ENCODE assay signal across 18 cellular contexts in genomic region chr10:122056431-122057094, GRCh38.
A peak's percentile ranks its signal among the peaks of the same experiment; 100 is the strongest.
DNase-seq lines count a peak whose midpoint lies in the region; ATAC-seq, FAIRE-seq and TF ChIP-seq lines count a peak whose summit lies in the region.
"Had no signal": no experiment of that assay in that cellular context is flagged by ENCODE, and none has a peak within 500 bp of the region (broad histone marks: within the 10 kb centered on the region; RNA-seq: fewer than 3 reads in every experiment).

No MANE protein-coding gene starts in this region.

- H3K4me3 ChIP-seq in A549, result no peak overlapping the region
- H3K4me3 ChIP-seq in epithelial cell of esophagus (ENCODE audit: low read length), result no peak overlapping the region
- H3K4me3 ChIP-seq: adrenal gland, HAP-1, heart left ventricle had no signal

- no peak for FAIRE-seq in A549 (lab: Jason Lieb, UNC)
- no peak for FAIRE-seq in RCC 7860 (lab: Jason Lieb, UNC)

- CTCF ChIA-PET in A549 (lab: Yijun Ruan, JAX), result interaction anchor here (0.9 to 3.7 kb wide), 8 partner anchors 13 to 509 kb away, joined by 3 to 33 read pairs (median 5); no protein-coding TSS in a partner anchor

- TF ChIP-seq RAD21 in A549 (conservative IDR thresholded peaks at IDR 0.05 in 1 of 2, IDR thresholded peaks at IDR 0.05 in 1 of 2), result no peak

- intact Hi-C loops in posterior vena cava (cut with DNase I), result no loop called here

- no peaks in the 10 kb centered on the region for H3K9me3 ChIP-seq in A549
- H3K9me3 ChIP-seq: adrenal gland, HAP-1, heart left ventricle had no signal

- ATAC-seq in A549, result peak; percentile 37 to 43; a peak in 5 of 6 replicates
- ATAC-seq in HG02588 (IDR thresholded peaks at IDR 0.05; ENCODE audit: unreplicated experiment), result no peak
- ATAC-seq: heart left ventricle, right cardiac atrium, Right ventricle myocardium inferior had no signal

- POLR2A ChIA-PET in A549 (lab: Yijun Ruan, JAX), result interaction anchor here (1.4 kb wide), 1 partner anchor 56 kb away, joined by 5 read pairs; no protein-coding TSS in a partner anchor

- TF ChIP-seq CTCF in A549 (IDR thresholded peaks at IDR 0.05), result no peak
- TF ChIP-seq CTCF in epithelial cell of esophagus (IDR thresholded peaks at IDR 0.05; ENCODE audit: insufficient read depth, low read depth, low read length, missing control alignments), result no peak

- no peak for TF ChIP-seq POLR2A in A549 (IDR thresholded peaks at IDR 0.05; ENCODE audit: low read length)

- peak overlapping the region; percentile 82 for H3K27ac ChIP-seq in A549
- H3K27ac ChIP-seq: adrenal gland had no signal

- TF ChIP-seq EP300 in A549 (IDR thresholded peaks at IDR 0.05), result no peak

- DNase-seq in A549 (ENCODE audit: low read depth in 1 of 2, low spot score in 1 of 2) (peak in 1 of 2 experiments; percentile 89), LoVo (ENCODE audit: low spot score) (peak; percentile 84), epithelial cell of esophagus (ENCODE audit: low read depth) (peak; percentile 84), posterior vena cava (ENCODE audit: low spot score) (peak; percentile 55), hypothalamus (lab: John Stamatoyannopoulos, UW) (no peak), RCC 7860 (ENCODE audit: low spot score) (no peak)
- no peak for DNase-seq in stimulated activated naive CD4-positive, alpha-beta T cell (lab: John Stamatoyannopoulos, UW)
- DNase-seq: activated CD4-positive, alpha-beta T cell treated with anti-CD3 and anti-CD28 coated beads for 48 hours; activated T-cell treated with anti-CD3 and anti-CD28 coated beads, Interleukin-2, amount 50 U/mL, for 1 hour; heart left ventricle; NCI-H2081; nephron progenitor cell; stimulated activated CD4-positive, alpha-beta T cell treated with anti-CD3 and anti-CD28 coated beads, Interleukin-4, amount 100 ng/mL, for 4 hours had no signal

- peak overlapping the region; percentile 50; the same call in 2 of the 3 replicates for H3K4me2 ChIP-seq in A549

- peaks cover 47% of the 10 kb centered on the region for H3K4me1 ChIP-seq in A549
- H3K4me1 ChIP-seq: HAP-1 had no signal

- 54% methylated on average over 5 of the region's 8 CpGs for WGBS in A549 (ENCODE audit: missing lambda C conversion rate)

TF ChIP-seq in A549, 52 proteins besides CTCF, POLR2A, EP300 and RAD21:
- TF ChIP-seq CHD4 (IDR thresholded peaks at IDR 0.05; ENCODE audit: borderline replicate concordance) (no peak), MAX (IDR thresholded peaks at IDR 0.05) (peak; percentile 33; the same call in 1 of the 2 replicates), CHD2 (IDR thresholded peaks at IDR 0.05; ENCODE audit: low read length, partially characterized antibody) (no peak), FOSB (CRISPR knock-in tag; IDR thresholded peaks at IDR 0.05) (no peak), HMGXB4 (CRISPR knock-in tag; IDR thresholded peaks at IDR 0.05; ENCODE audit: borderline replicate concordance) (no peak), JUNB (IDR thresholded peaks at IDR 0.05) (0 out of 2 replicates have a peak, but pooled peaks have one; percentile 23), RNF2 (IDR thresholded peaks at IDR 0.05; ENCODE audit: borderline replicate concordance, low read depth) (no peak), CEBPB (IDR thresholded peaks at IDR 0.05) (no peak), GATA3 (IDR thresholded peaks at IDR 0.05; ENCODE audit: borderline replicate concordance) (peak; percentile 71; the same call in 1 of the 2 replicates), SREBF2 (IDR thresholded peaks at IDR 0.05) (no peak), SMC3 (IDR thresholded peaks at IDR 0.05) (no peak), RCOR1 (IDR thresholded peaks at IDR 0.05; ENCODE audit: low read depth, low read length) (no peak), JUN (IDR thresholded peaks at IDR 0.05) (peak in 1 of 2 experiments; percentile 44; a peak in 1 of 5 replicates), HDAC2 (IDR thresholded peaks at IDR 0.05) (no peak), HOXA7 (CRISPR knock-in tag; IDR thresholded peaks at IDR 0.05) (no peak), NR3C1 (IDR thresholded peaks at IDR 0.05) (no peak), MAFK (IDR thresholded peaks at IDR 0.05; ENCODE audit: partially characterized antibody) (no peak), FOSL2 (IDR thresholded peaks at IDR 0.05) (no peak), FOSL2 (CRISPR knock-in tag; IDR thresholded peaks at IDR 0.05) (peak; percentile 81), BHLHE40 (IDR thresholded peaks at IDR 0.05; ENCODE audit: low read depth, low read length) (no peak), RFX5 (IDR thresholded peaks at IDR 0.05) (no peak), ESRRA (IDR thresholded peaks at IDR 0.05; ENCODE audit: borderline replicate concordance, low read length) (no peak)

Comparison
In these comparisons a context has a peak if more than half of its experiments do, and no peak if none do; other contexts are left out.
1. DNase-seq: peak in LoVo (single experiment), epithelial cell of esophagus (single experiment) and posterior vena cava (single experiment); none in stimulated activated naive CD4-positive, alpha-beta T cell (0 of 6), hypothalamus (0 of 51) and RCC 7860 (single experiment).